ENCODE assay signal across 20 cellular contexts in genomic region chr1:73556270-73556669, GRCh38.
"Had no signal": no experiment of that assay in that cellular context is flagged by ENCODE, and none has a peak within 500 bp of the region (broad histone marks: within the 10 kb centered on the region; RNA-seq: fewer than 3 reads in every experiment).

No MANE protein-coding gene starts in this region.

- H3K4me3 ChIP-seq: colonic mucosa, lung, sigmoid colon, skin epidermis, stomach had no signal

- FAIRE-seq: keratinocyte, urothelium cell line had no signal

- H3K36me3 ChIP-seq: colonic mucosa, neutrophil, sigmoid colon, stomach had no signal

- H3K27ac ChIP-seq: colonic mucosa, foreskin keratinocyte, neutrophil, sigmoid colon, skin epidermis, stomach had no signal

- H3K4me1 ChIP-seq: colonic mucosa, foreskin keratinocyte, sigmoid colon, stomach had no signal

- DNase-seq: colonic mucosa; dermis blood vessel endothelial cell; foreskin keratinocyte; immature natural killer cell; left cardiac atrium; left ventricle myocardium superior; mesendoderm; naive thymus-derived CD4-positive, alpha-beta T cell; nephron progenitor cell; posterior cingulate gyrus; sigmoid colon; stimulated activated CD4-positive, alpha-beta T cell treated with anti-CD3 and anti-CD28 coated beads, Interleukin-12 subunit alpha, Interleukin-12 subunit beta, amount 100 ng/mL, for 4 hours; stimulated activated naive CD4-positive, alpha-beta T cell; stomach; substantia nigra had no signal

- H3K27me3 ChIP-seq: colonic mucosa, foreskin keratinocyte, neutrophil, sigmoid colon, stomach had no signal

- H3K9me3 ChIP-seq: colonic mucosa, neutrophil, sigmoid colon had no signal
